In genomic region chr6:100979269-100979668, GRCh38 we compare ENCODE assay signal across 20 cellular contexts.
DNase-seq lines count a peak whose midpoint lies in the region; ATAC-seq and TF ChIP-seq lines count a peak whose summit lies in the region.
"Had no signal": no experiment of that assay in that cellular context is flagged by ENCODE, and none has a peak within 500 bp of the region (broad histone marks: within the 10 kb centered on the region; RNA-seq: fewer than 3 reads in every experiment).

No MANE protein-coding gene starts in this region.

- peaks cover 3% of the 10 kb centered on the region; the same call in 1 of the 3 replicates for H3K36me3 Mint-ChIP-seq in GM23338 (ENCODE audit: low read depth)
- peaks cover 3% of the 10 kb centered on the region for H3K36me3 Mint-ChIP-seq in neural progenitor cell
- H3K36me3 Mint-ChIP-seq in activated naive CD4-positive, alpha-beta T cell treated with anti-CD3 and anti-CD28 coated beads, Interleukin-2, amount 10 ng/mL, durations not matched to agents 7 days and 5 days = no peaks in the 10 kb centered on the region

- CTCF ChIA-PET in activated naive CD4-positive, alpha-beta T cell treated with anti-CD3 and anti-CD28 coated beads, Interleukin-2, amount 10 ng/mL, durations not matched to agents 7 days and 5 days (lab: Charles Lee) = no interaction called here

- H3K27me3 Mint-ChIP-seq in GM23338 (ENCODE audit: insufficient read depth, low read depth, poor library complexity) = peaks cover 7% of the 10 kb centered on the region
- no peaks in the 10 kb centered on the region for H3K27me3 Mint-ChIP-seq in neural progenitor cell (ENCODE audit: insufficient read depth, low read depth)
- H3K27me3 Mint-ChIP-seq in activated naive CD4-positive, alpha-beta T cell treated with anti-CD3 and anti-CD28 coated beads, Interleukin-2, amount 10 ng/mL, durations not matched to agents 7 days and 5 days = no peaks in the 10 kb centered on the region

- H3K27me3 ChIP-seq in GM23338 (ENCODE audit: insufficient read depth) (no peaks in the 10 kb centered on the region), neural progenitor cell (no peaks in the 10 kb centered on the region)

- H2AFZ ChIP-seq in GM23338 (peak overlapping the region; percentile 94), neural progenitor cell (replicated peaks) (peak overlapping the region; percentile 35)

- ATAC-seq in GM23338 = peak; percentile 52; the same call in 2 of the 3 replicates
- ATAC-seq: HepG2, Panc1 had no signal

- peak overlapping the region; percentile 25; the same call in 1 of the 2 replicates for H3K27ac Mint-ChIP-seq in GM23338
- peak overlapping the region; percentile 44 for H3K27ac Mint-ChIP-seq in neural progenitor cell
- H3K27ac Mint-ChIP-seq in activated naive CD4-positive, alpha-beta T cell treated with anti-CD3 and anti-CD28 coated beads, Interleukin-2, amount 10 ng/mL, durations not matched to agents 7 days and 5 days = no peak overlapping the region

- H3K9ac ChIP-seq in neural progenitor cell = no peak overlapping the region

- H3K9me3 ChIP-seq in neural progenitor cell (ENCODE audit: low read depth) = no peaks in the 10 kb centered on the region

- DNase-seq in GM23338 (ENCODE audit: low spot score) (peak; percentile 9), NCI-H345 (lab: John Stamatoyannopoulos, UW) (peak; percentile 59), ecto neural progenitor cell (ENCODE audit: low spot score) (peak; percentile 49), neural progenitor cell (ENCODE audit: low spot score) (peak; percentile 33), foreskin melanocyte (no peak), middle frontal gyrus (ENCODE audit: extremely low spot score, low spot score) (no peak)
- no peak for DNase-seq in stimulated activated CD4-positive, alpha-beta T cell treated with anti-CD3 and anti-CD28 coated beads, Interleukin-2, amount 100 ng/mL, for 24 hours
- DNase-seq in activated naive CD4-positive, alpha-beta T cell treated with anti-CD3 and anti-CD28 coated beads, Interleukin-2, amount 10 ng/mL, durations not matched to agents 7 days and 5 days = no peak
- DNase-seq: Calu3, DMS153, Karpas-422, NCI-H1105, NCI-H146, NCI-H2029, NCI-H510A, NCI-H69, SHP77 had no signal

- H3K9me3 Mint-ChIP-seq in GM23338 (peaks cover 4% of the 10 kb centered on the region; the same call in 1 of the 3 replicates), neural progenitor cell (peaks cover 7% of the 10 kb centered on the region)
- H3K9me3 Mint-ChIP-seq in activated naive CD4-positive, alpha-beta T cell treated with anti-CD3 and anti-CD28 coated beads, Interleukin-2, amount 10 ng/mL, durations not matched to agents 7 days and 5 days = no peaks in the 10 kb centered on the region

- H4K20me1 ChIP-seq in GM23338 (replicated peaks; ENCODE audit: insufficient read depth) (no peaks in the 10 kb centered on the region), neural progenitor cell (ENCODE audit: low read depth) (no peaks in the 10 kb centered on the region)

- H3K9me2 ChIP-seq in GM23338 (ENCODE audit: insufficient read depth) = no peaks in the 10 kb centered on the region

- no peaks in the 10 kb centered on the region for H3K36me3 ChIP-seq in GM23338 (ENCODE audit: insufficient read depth)
- H3K36me3 ChIP-seq in neural progenitor cell = no peaks in the 10 kb centered on the region

- peaks cover 6% of the 10 kb centered on the region; the same call in 2 of the 3 replicates for H3K4me1 Mint-ChIP-seq in GM23338
- peaks cover 12% of the 10 kb centered on the region for H3K4me1 Mint-ChIP-seq in neural progenitor cell
- H3K4me1 Mint-ChIP-seq in activated naive CD4-positive, alpha-beta T cell treated with anti-CD3 and anti-CD28 coated beads, Interleukin-2, amount 10 ng/mL, durations not matched to agents 7 days and 5 days = no peaks in the 10 kb centered on the region

- H3K4me3 ChIP-seq in GM23338 (no peak overlapping the region), neural progenitor cell (no peak overlapping the region)

- no peak overlapping the region for H3K4me2 ChIP-seq in GM23338
- peak overlapping the region; percentile 55 for H3K4me2 ChIP-seq in neural progenitor cell

- H3K4me3 Mint-ChIP-seq in GM23338 (no peak overlapping the region), neural progenitor cell (peak overlapping the region; percentile 3)
- H3K4me3 Mint-ChIP-seq in activated naive CD4-positive, alpha-beta T cell treated with anti-CD3 and anti-CD28 coated beads, Interleukin-2, amount 10 ng/mL, durations not matched to agents 7 days and 5 days = no peak overlapping the region

- H3K4me1 ChIP-seq in GM23338 (ENCODE audit: insufficient read depth) (no peaks in the 10 kb centered on the region), neural progenitor cell (peaks cover 21% of the 10 kb centered on the region)

- no peaks in the 10 kb centered on the region for H3K79me2 ChIP-seq in GM23338 (replicated peaks; ENCODE audit: insufficient read depth)
- H3K79me2 ChIP-seq in neural progenitor cell (ENCODE audit: low read depth) = no peaks in the 10 kb centered on the region

- TF ChIP-seq CTCF in GM23338 (conservative IDR thresholded peaks at IDR 0.05; ENCODE audit: low read depth in 2 of 2) (no peak), neural progenitor cell (IDR thresholded peaks at IDR 0.05) (no peak)

- H3F3A ChIP-seq in GM23338 (replicated peaks; ENCODE audit: low read depth) (no peaks in the 10 kb centered on the region), neural progenitor cell (ENCODE audit: low read depth) (no peaks in the 10 kb centered on the region)

- H3K27ac ChIP-seq in GM23338 (ENCODE audit: low read depth) = no peak overlapping the region
- H3K27ac ChIP-seq in neural progenitor cell = peak overlapping the region; percentile 51
- H3K27ac ChIP-seq: RWPE1 had no signal

TF ChIP-seq in GM23338, 12 proteins besides CTCF, POLR2A, EP300 and RAD21 (continues in another document):
- TF ChIP-seq NANOG (IDR thresholded peaks at IDR 0.05; ENCODE audit: borderline replicate concordance) (no peak), ZNF462 (CRISPR knock-in tag; IDR thresholded peaks at IDR 0.05) (no peak)

Comparison
In these comparisons a context has a peak if more than half of its experiments do, and no peak if none do; other contexts are left out.
1. DNase-seq: peak in GM23338 (single experiment), NCI-H345 (single experiment), ecto neural progenitor cell (single experiment) and neural progenitor cell (single experiment); none in stimulated activated CD4-positive, alpha-beta T cell treated with anti-CD3 and anti-CD28 coated beads, Interleukin-2, amount 100 ng/mL, for 24 hours (0 of 2), foreskin melanocyte (single experiment), activated naive CD4-positive, alpha-beta T cell treated with anti-CD3 and anti-CD28 coated beads, Interleukin-2, amount 10 ng/mL, durations not matched to agents 7 days and 5 days (single experiment) and middle frontal gyrus (single experiment).